1 cellular context compared by ENCODE assay signal in genomic region chr2:27496357-27497287, GRCh38.
TF ChIP-seq lines count a peak whose summit lies in the region.

Gene GCKR (plus strand): TSS chr2:27496839. CDS start chr2:27496905, 66 bp downstream.

TF ChIP-seq in HepG2, 621 proteins besides CTCF, POLR2A, EP300 and RAD21 (continued from another document and continues in another):
- TF ChIP-seq ZNF337 (CRISPR knock-in tag; IDR thresholded peaks at IDR 0.05; ENCODE audit: borderline replicate concordance, low read depth) (no peak), ZNF12 (CRISPR knock-in tag; IDR thresholded peaks at IDR 0.05) (peak; percentile 13; the same call in 1 of the 2 replicates), ZNF232 (CRISPR knock-in tag; IDR thresholded peaks at IDR 0.05; ENCODE audit: borderline replicate concordance) (peak; percentile 91; the same call in 1 of the 2 replicates), ZNF563 (CRISPR knock-in tag; IDR thresholded peaks at IDR 0.05) (no peak), ZNF773 (CRISPR knock-in tag; IDR thresholded peaks at IDR 0.05; ENCODE audit: borderline replicate concordance) (no peak), RELA (CRISPR knock-in tag; IDR thresholded peaks at IDR 0.05) (no peak), ZNF687 (CRISPR knock-in tag; IDR thresholded peaks at IDR 0.05) (peak; percentile 99), ZNF792 (CRISPR knock-in tag; IDR thresholded peaks at IDR 0.05) (peak; percentile 36), FOXC1 (CRISPR knock-in tag; IDR thresholded peaks at IDR 0.05; ENCODE audit: borderline replicate concordance) (peak; percentile 66), ZNF484 (CRISPR knock-in tag; IDR thresholded peaks at IDR 0.05; ENCODE audit: borderline replicate concordance, low read depth) (no peak), ZC3H4 (CRISPR knock-in tag; IDR thresholded peaks at IDR 0.05; ENCODE audit: borderline replicate concordance) (no peak; the same call in 1 of the 2 replicates), ZNF281 (CRISPR knock-in tag; IDR thresholded peaks at IDR 0.05; ENCODE audit: borderline replicate concordance) (no peak; the same call in 1 of the 2 replicates), JUN (CRISPR knock-in tag; IDR thresholded peaks at IDR 0.05) (no peak), ZNF570 (CRISPR knock-in tag; IDR thresholded peaks at IDR 0.05; ENCODE audit: borderline replicate concordance) (no peak), ASH2L (IDR thresholded peaks at IDR 0.05; ENCODE audit: insufficient read length, low read depth, low read length) (peak; percentile 78), TAF15 (IDR thresholded peaks at IDR 0.05; ENCODE audit: low read depth, low read length, poor library complexity, severe bottlenecking) (no peak), RXRB (CRISPR knock-in tag; IDR thresholded peaks at IDR 0.05; ENCODE audit: borderline replicate concordance) (peak; percentile 47), KMT2A (CRISPR knock-in tag; IDR thresholded peaks at IDR 0.05) (no peak; the same call in none of the 2 replicates), CEBPG (CRISPR knock-in tag; IDR thresholded peaks at IDR 0.05) (no peak), RARG (CRISPR knock-in tag; IDR thresholded peaks at IDR 0.05; ENCODE audit: low read depth) (no peak), DNMT3B (CRISPR knock-in tag; conservative IDR thresholded peaks at IDR 0.05) (0 out of 2 replicates have a peak, but pooled peaks have one; percentile 17), ZNF619 (CRISPR knock-in tag; IDR thresholded peaks at IDR 0.05) (peak; percentile 73), NR3C1 (CRISPR knock-in tag; IDR thresholded peaks at IDR 0.05) (no peak), THRA (CRISPR knock-in tag; IDR thresholded peaks at IDR 0.05; ENCODE audit: borderline replicate concordance) (peak; percentile 59; the same call in 1 of the 2 replicates), SIN3B (IDR thresholded peaks at IDR 0.05; ENCODE audit: low read length) (no peak), ARNT2 (CRISPR knock-in tag; IDR thresholded peaks at IDR 0.05; ENCODE audit: low read depth) (0 out of 2 replicates have a peak, but pooled peaks have one; percentile 14), ZNF550 (CRISPR knock-in tag; IDR thresholded peaks at IDR 0.05; ENCODE audit: borderline replicate concordance) (no peak; the same call in 1 of the 2 replicates), EHMT2 (IDR thresholded peaks at IDR 0.05; ENCODE audit: borderline replicate concordance, low read depth, low read length) (no peak), ZNF350 (CRISPR knock-in tag; IDR thresholded peaks at IDR 0.05; ENCODE audit: borderline replicate concordance, low read depth) (peak; percentile 96; the same call in 1 of the 2 replicates), DMAP1 (CRISPR knock-in tag; IDR thresholded peaks at IDR 0.05) (peak; percentile 64), THAP11 (CRISPR knock-in tag; IDR thresholded peaks at IDR 0.05) (peak; percentile 30; the same call in 1 of the 2 replicates), SRSF9 (IDR thresholded peaks at IDR 0.05; ENCODE audit: borderline replicate concordance, insufficient read depth, low read depth, low read length, poor library complexity, severe bottlenecking) (no peak), ZNF615 (CRISPR knock-in tag; IDR thresholded peaks at IDR 0.05; ENCODE audit: borderline replicate concordance) (no peak), ZBTB33 (CRISPR knock-in tag; IDR thresholded peaks at IDR 0.05) (no peak; the same call in none of the 2 replicates), ZNF83 (CRISPR knock-in tag; IDR thresholded peaks at IDR 0.05; ENCODE audit: borderline replicate concordance) (peak; percentile 77; the same call in 1 of the 2 replicates), ZBTB43 (CRISPR knock-in tag; conservative IDR thresholded peaks at IDR 0.05) (peak; percentile 57; the same call in 1 of the 2 replicates), KLF16 (CRISPR knock-in tag; IDR thresholded peaks at IDR 0.05) (peak in 1 of 2 experiments; percentile 64; a peak in 2 of 4 replicates), MAFF (IDR thresholded peaks at IDR 0.05; ENCODE audit: low read depth, low read length) (peak; percentile 13; the same call in 1 of the 2 replicates), ZNF407 (CRISPR knock-in tag; IDR thresholded peaks at IDR 0.05; ENCODE audit: not compliant biosample characterization) (no peak), NFIC (IDR thresholded peaks at IDR 0.05; ENCODE audit: low read length) (peak; percentile 0; the same call in 1 of the 2 replicates), KDM1A (CRISPR knock-in tag; IDR thresholded peaks at IDR 0.05) (no peak), DR1 (CRISPR knock-in tag; IDR thresholded peaks at IDR 0.05) (peak; percentile 68), PAF1 (CRISPR knock-in tag; IDR thresholded peaks at IDR 0.05) (no peak), ZSCAN29 (CRISPR knock-in tag; conservative IDR thresholded peaks at IDR 0.05) (no peak; the same call in 1 of the 2 replicates), SATB2 (CRISPR knock-in tag; IDR thresholded peaks at IDR 0.05) (no peak)
